8 cellular contexts compared by ENCODE assay signal in genomic region chr3:182792901-182793662, GRCh38. TPM values are rescaled to one million over a fixed set of nuclear protein-coding genes. Genes with fewer than 3 reads are reported as not detected.
A peak's percentile ranks its signal among the peaks of the same experiment; 100 is the strongest.
DNase-seq lines count a peak whose midpoint lies in the region; ATAC-seq and TF ChIP-seq lines count a peak whose summit lies in the region.

Gene ATP11B (plus strand): TSS chr3:182793504. CDS start chr3:182793760, 256 bp downstream.

- H3K4me1 ChIP-seq in psoas muscle: peaks cover 23% of the 10 kb centered on the region

- intact Hi-C loops in left ventricle myocardium superior (cut with micrococcal nuclease) (no loop called here), psoas muscle (cut with DNase I) (loop anchor here in 1 of 2 donors (5.0 kb wide), 2 partner anchors 51 to 81 kb away; no protein-coding TSS in a partner anchor)

- TF ChIP-seq CTCF in GM13976 (IDR thresholded peaks at IDR 0.05; ENCODE audit: borderline replicate concordance, control extremely low read depth, extremely low read depth, insufficient read depth, missing control alignments) (no peak), psoas muscle (IDR thresholded peaks at IDR 0.05) (no peak)

- peak; percentile 94 for DNase-seq in GM13976 (ENCODE audit: low spot score)
- DNase-seq in NCI-H1105 treated with DMSO at 0.1 percent for 48 hours (lab: John Stamatoyannopoulos, UW): peak; percentile 87
- DNase-seq in T-helper 17 cell: peak; percentile 74 to 84 (median 82)
- DNase-seq in amygdala (lab: John Stamatoyannopoulos, UW): peak in 55 of 56 donors; percentile 30 to 86 (median 69)
- DNase-seq in left ventricle myocardium superior: peak; percentile 89
- peak; percentile 69 to 83 for DNase-seq in psoas muscle
- DNase-seq in ureter (ENCODE audit: low spot score): peak; percentile 76

- H3K36me3 Mint-ChIP-seq in T-helper 17 cell (ENCODE audit: low read depth): peaks cover 5% of the 10 kb centered on the region

- peak within 1 kb of the TSS; percentile 95 for H3K27ac ChIP-seq in psoas muscle

- peak within 1 kb of the TSS; percentile 84 for H3K4me3 ChIP-seq in psoas muscle

- H3K27ac Mint-ChIP-seq in T-helper 17 cell: peak within 1 kb of the TSS; percentile 98

- H3K36me3 ChIP-seq in psoas muscle (ENCODE audit: insufficient read depth in 1 of 2, low read depth in 1 of 2): no peaks in the 10 kb centered on the region

- no peaks in the 10 kb centered on the region for H3K9me3 ChIP-seq in T-helper 17 cell (ENCODE audit: control insufficient read depth, low read length, poor library complexity, severe bottlenecking)
- no peaks in the 10 kb centered on the region for H3K9me3 ChIP-seq in psoas muscle

- peaks cover 4% of the 10 kb centered on the region for H3K27me3 Mint-ChIP-seq in T-helper 17 cell

- peak within 1 kb of the TSS; percentile 98 for H3K4me3 Mint-ChIP-seq in T-helper 17 cell

- peaks cover 0 to 8% (median 0%) of the 10 kb centered on the region in 3 donors for H3K27me3 ChIP-seq in psoas muscle (ENCODE audit: insufficient read depth in 3 of 3, low read length in 2 of 3)

- in situ Hi-C loops in GM13976 (cut with MboI; ENCODE audit: low sequenced_read_pairs, unreplicated experiment): no loop called here

- 0 to 1% (median 1%) methylated on average over 17 to 74 of the region's 74 CpGs for WGBS in psoas muscle, 3 donors

- peaks cover 25% of the 10 kb centered on the region for H3K4me1 Mint-ChIP-seq in T-helper 17 cell

- ATAC-seq in HG02623 (IDR thresholded peaks at IDR 0.05; ENCODE audit: unreplicated experiment) (peak; percentile 54), T-helper 17 cell (peak; percentile 76), left ventricle myocardium superior (peak; percentile 93), psoas muscle (peak; percentile 84 to 89 (median 88))

RNA-seq across cellular contexts. Expression of gene ATP11B, which starts in this region (rescaled TPM):
- total RNA-seq in T-helper 17 cell: 100 to 1,000 TPM; 121 to 145 TPM
- total RNA-seq in left ventricle myocardium superior: 32.3 TPM
- total RNA-seq in psoas muscle: 10 to 100 TPM; 18.8 to 23.9 (median 20.8) TPM
- 10 to 100 TPM in 1 of 3 donors, 1 to 10 TPM in 2; 4.0 to 17.6 (median 6.4) TPM for polyA plus RNA-seq in psoas muscle
- total RNA-seq in ureter: 97.2 TPM

Comparison
In these comparisons a context has a peak if more than half of its experiments do, and no peak if none do; other contexts are left out.
1. Peak in every context shown above with its lines: DNase-seq, ATAC-seq, H3K4me3 ChIP-seq and H3K27ac ChIP-seq.